9 cellular contexts compared by ENCODE assay signal in genomic region chr12:55997535-55997859, GRCh38. TPM values are rescaled to one million over a fixed set of nuclear protein-coding genes. Genes with fewer than 3 reads are reported as not detected.
DNase-seq lines count a peak whose midpoint lies in the region; ATAC-seq and TF ChIP-seq lines count a peak whose summit lies in the region.
"Had no signal": no experiment of that assay in that cellular context is flagged by ENCODE, and none has a peak within 500 bp of the region (broad histone marks: within the 10 kb centered on the region; RNA-seq: fewer than 3 reads in every experiment).

No MANE protein-coding gene starts in this region.

- H3K27me3 Mint-ChIP-seq in activated CD8-positive, alpha-beta T cell treated with anti-CD3 and anti-CD28 coated beads for 36 hours: peaks cover 11% of the 10 kb centered on the region

- H3K27ac ChIP-seq in iPS-18a (ENCODE audit: low read length): peak overlapping the region; percentile 25

- in situ Hi-C loops in HAP-1 (cut with MboI; ENCODE audit: low sequenced_read_pairs): no loop called here

- CTCF ChIA-PET in activated CD8-positive, alpha-beta T cell treated with anti-CD3 and anti-CD28 coated beads for 36 hours (lab: Charles Lee): interaction anchor here (0.8 to 6.2 kb wide), 12 partner anchors 13 to 282 kb away, joined by 3 to 88 read pairs (median 8); partner anchors contain the start of gene PA2G4

- no peak overlapping the region for H3K27ac Mint-ChIP-seq in activated CD8-positive, alpha-beta T cell treated with anti-CD3 and anti-CD28 coated beads for 36 hours
- no peak overlapping the region for H3K27ac Mint-ChIP-seq in stimulated activated effector memory CD8-positive, alpha-beta T cell treated with anti-CD3 and anti-CD28 coated beads, Interleukin-12 subunit alpha, Interleukin-12 subunit beta, amount 100 ng/mL, for 72 hours

- H3K36me3 ChIP-seq in HAP-1 (replicated peaks) (peaks cover 22% of the 10 kb centered on the region), iPS-18a (ENCODE audit: control insufficient read depth, low read depth, low read length) (peaks cover 16% of the 10 kb centered on the region)

- H3K9ac ChIP-seq in iPS-18a (ENCODE audit: low read length): peak overlapping the region; percentile 78

- no peak for TF ChIP-seq CTCF in activated CD8-positive, alpha-beta T cell treated with anti-CD3 and anti-CD28 coated beads for 36 hours (IDR thresholded peaks at IDR 0.05)

- H3K9me3 ChIP-seq in HAP-1 (no peaks in the 10 kb centered on the region), iPS-18a (ENCODE audit: control insufficient read depth, low read depth, low read length) (no peaks in the 10 kb centered on the region)

- ATAC-seq in activated CD8-positive, alpha-beta T cell treated with anti-CD3 and anti-CD28 coated beads for 36 hours: peak; percentile 10
- no peak for ATAC-seq in stimulated activated effector memory CD8-positive, alpha-beta T cell treated with anti-CD3 and anti-CD28 coated beads, Interleukin-12 subunit alpha, Interleukin-12 subunit beta, amount 100 ng/mL, for 72 hours
- no peak for ATAC-seq in HG02870 (IDR thresholded peaks at IDR 0.05; ENCODE audit: unreplicated experiment)

- POLR2A ChIA-PET in activated CD8-positive, alpha-beta T cell treated with anti-CD3 and anti-CD28 coated beads for 36 hours (lab: Charles Lee): interaction anchor here (0.9 to 2.8 kb wide), 3 partner anchors 10 to 107 kb away, joined by 3 to 17 read pairs (median 4); partner anchors contain the start of gene PA2G4

- H3K4me1 ChIP-seq in HAP-1 (no peaks in the 10 kb centered on the region; the same call in 1 of the 2 replicates), iPS-18a (ENCODE audit: control insufficient read depth, low read depth, low read length) (no peaks in the 10 kb centered on the region)

- no peaks in the 10 kb centered on the region for H3K9me3 Mint-ChIP-seq in activated CD8-positive, alpha-beta T cell treated with anti-CD3 and anti-CD28 coated beads for 36 hours
- no peaks in the 10 kb centered on the region for H3K9me3 Mint-ChIP-seq in stimulated activated effector memory CD8-positive, alpha-beta T cell treated with anti-CD3 and anti-CD28 coated beads, Interleukin-12 subunit alpha, Interleukin-12 subunit beta, amount 100 ng/mL, for 72 hours

- peaks cover 24% of the 10 kb centered on the region for H3K4me1 Mint-ChIP-seq in activated CD8-positive, alpha-beta T cell treated with anti-CD3 and anti-CD28 coated beads for 36 hours (ENCODE audit: low read depth)
- H3K4me1 Mint-ChIP-seq in stimulated activated effector memory CD8-positive, alpha-beta T cell treated with anti-CD3 and anti-CD28 coated beads, Interleukin-12 subunit alpha, Interleukin-12 subunit beta, amount 100 ng/mL, for 72 hours: peaks cover 15% of the 10 kb centered on the region

- intact Hi-C loops in activated CD8-positive, alpha-beta T cell treated with anti-CD3 and anti-CD28 coated beads for 36 hours (cut with micrococcal nuclease): loop anchor here (2.0 kb wide), 2 partner anchors 31 to 43 kb away; partner anchors contain the start of gene RPS26

- H3K36me3 Mint-ChIP-seq in activated CD8-positive, alpha-beta T cell treated with anti-CD3 and anti-CD28 coated beads for 36 hours (ENCODE audit: low read depth): peaks cover 9% of the 10 kb centered on the region
- H3K36me3 Mint-ChIP-seq in stimulated activated effector memory CD8-positive, alpha-beta T cell treated with anti-CD3 and anti-CD28 coated beads, Interleukin-12 subunit alpha, Interleukin-12 subunit beta, amount 100 ng/mL, for 72 hours: peaks cover 36% of the 10 kb centered on the region

- H3K4me3 Mint-ChIP-seq in activated CD8-positive, alpha-beta T cell treated with anti-CD3 and anti-CD28 coated beads for 36 hours: peak overlapping the region; percentile 74
- peak overlapping the region; percentile 57 for H3K4me3 Mint-ChIP-seq in stimulated activated effector memory CD8-positive, alpha-beta T cell treated with anti-CD3 and anti-CD28 coated beads, Interleukin-12 subunit alpha, Interleukin-12 subunit beta, amount 100 ng/mL, for 72 hours

- H3K27me3 ChIP-seq in HAP-1 (ENCODE audit: low read depth) (no peaks in the 10 kb centered on the region), iPS-18a (ENCODE audit: control insufficient read depth, insufficient read depth, low read length) (no peaks in the 10 kb centered on the region)

- H3K4me3 ChIP-seq in HAP-1 (peak overlapping the region; percentile 60), iPS-18a (ENCODE audit: low read length) (peak overlapping the region; percentile 83)

- DNase-seq in HAP-1 (ENCODE audit: low spot score in 2 of 2): no peak
- no peak for DNase-seq in activated CD8-positive, alpha-beta T cell treated with anti-CD3 and anti-CD28 coated beads for 36 hours
- no peak for DNase-seq in stimulated activated effector memory CD8-positive, alpha-beta T cell treated with anti-CD3 and anti-CD28 coated beads, Interleukin-12 subunit alpha, Interleukin-12 subunit beta, amount 100 ng/mL, for 72 hours (ENCODE audit: low spot score in 2 of 2)
- no peak for DNase-seq in T-helper 9 cell
- no peak for DNase-seq in NCI-H1092 (lab: John Stamatoyannopoulos, UW)
- DNase-seq in NCI-H446 treated with DMSO at 0.1 percent for 48 hours (lab: John Stamatoyannopoulos, UW): no peak

RNA-seq across cellular contexts. Expression of gene SUOX, which starts 0.4 kb away (rescaled TPM):
- 1 to 10 TPM; 4.6 to 6.2 TPM for total RNA-seq in activated CD8-positive, alpha-beta T cell treated with anti-CD3 and anti-CD28 coated beads for 36 hours

RNA-seq across cellular contexts. Expression of gene IKZF4, which starts 23.3 kb away (rescaled TPM):
- total RNA-seq in activated CD8-positive, alpha-beta T cell treated with anti-CD3 and anti-CD28 coated beads for 36 hours: 10 to 100 TPM; 20.5 to 20.8 TPM

RNA-seq across cellular contexts. Expression of gene RAB5B, which starts 23.6 kb away (rescaled TPM):
- total RNA-seq in activated CD8-positive, alpha-beta T cell treated with anti-CD3 and anti-CD28 coated beads for 36 hours: 10 to 100 TPM; 26.0 to 32.4 TPM

RNA-seq across cellular contexts. Expression of gene CDK2, which starts 30.9 kb away (rescaled TPM):
- 10 to 100 TPM; 86.7 to 90.1 TPM for total RNA-seq in activated CD8-positive, alpha-beta T cell treated with anti-CD3 and anti-CD28 coated beads for 36 hours

RNA-seq across cellular contexts. Expression of gene PMEL, which starts 31.7 kb away (rescaled TPM):
- 1 to 10 TPM in 1 of 2 experiments, under 1 TPM in 1; 0.65 to 1.2 TPM for total RNA-seq in activated CD8-positive, alpha-beta T cell treated with anti-CD3 and anti-CD28 coated beads for 36 hours
- total RNA-seq: T-helper 1 cell treated with Interleukin-12 subunit alpha and Interleukin-12 subunit beta and Interleukin-4 antibody, amounts not matched to agents 30 ng/mL and 1 ng/mL, for 36 hours had no signal
